15 cellular contexts compared by ENCODE assay signal in genomic region chr11:109789911-109790310, GRCh38.
DNase-seq lines count a peak whose midpoint lies in the region.
"Had no signal": no experiment of that assay in that cellular context is flagged by ENCODE, and none has a peak within 500 bp of the region (broad histone marks: within the 10 kb centered on the region; RNA-seq: fewer than 3 reads in every experiment).

No MANE protein-coding gene starts in this region.

- DNase-seq in EL (peak; percentile 62), M059J (ENCODE audit: low read depth) (peak; percentile 37), kidney tubule cell (ENCODE audit: low spot score) (peak; percentile 5), activated gamma-delta T cell (lab: John Stamatoyannopoulos, UW) (no peak), NCI-H1105 treated with DMSO at 0.1 percent for 48 hours (lab: John Stamatoyannopoulos, UW) (no peak)
- DNase-seq in stimulated activated CD4-positive, alpha-beta T cell treated with anti-CD3 and anti-CD28 coated beads, Interleukin-15, amount 100 ng/mL, for 24 hours = no peak
- no peak for DNase-seq in activated CD4-positive, alpha-beta T cell treated with anti-CD3 and anti-CD28 coated beads, Interleukin-2, amount 50 U/mL, for 48 hours
- DNase-seq: Caco-2, DMS153, H7, NCI-H1930, NCI-H2171 treated with DMSO at 0.1 percent for 48 hours, NCI-H774, PC-3, SJCRH30 had no signal

Comparison
In these comparisons a context has a peak if more than half of its experiments do, and no peak if none do; other contexts are left out.
1. DNase-seq: peak in EL (single experiment), M059J (single experiment) and kidney tubule cell (single experiment); none in stimulated activated CD4-positive, alpha-beta T cell treated with anti-CD3 and anti-CD28 coated beads, Interleukin-15, amount 100 ng/mL, for 24 hours (single experiment), activated gamma-delta T cell (single experiment), activated CD4-positive, alpha-beta T cell treated with anti-CD3 and anti-CD28 coated beads, Interleukin-2, amount 50 U/mL, for 48 hours (0 of 2) and NCI-H1105 treated with DMSO at 0.1 percent for 48 hours (single experiment).